In the genomic region with DNA sequence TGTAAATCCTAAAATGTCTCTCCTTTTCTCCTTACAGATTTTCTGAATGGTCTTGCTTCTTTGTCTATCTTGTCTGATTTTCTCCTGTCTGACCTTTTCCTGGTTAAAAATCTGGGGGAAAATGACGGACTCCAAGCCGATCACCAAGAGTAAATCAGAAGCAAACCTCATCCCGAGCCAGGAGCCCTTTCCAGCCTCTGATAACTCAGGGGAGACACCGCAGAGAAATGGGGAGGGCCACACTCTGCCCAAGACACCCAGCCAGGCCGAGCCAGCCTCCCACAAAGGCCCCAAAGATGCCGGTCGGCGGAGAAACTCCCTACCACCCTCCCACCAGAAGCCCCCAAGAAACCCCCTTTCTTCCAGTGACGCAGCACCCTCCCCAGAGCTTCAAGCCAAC, we compare ENCODE assay signal across 28 cellular contexts.
"Had no signal": no experiment of that assay in that cellular context is flagged by ENCODE, and none has a peak within 500 bp of the region (broad histone marks: within the 10 kb centered on the region; RNA-seq: fewer than 3 reads in every experiment).

No MANE protein-coding gene starts in this region.

- H3K9me3 Mint-ChIP-seq: activated naive CD4-positive, alpha-beta T cell treated with anti-CD3 and anti-CD28 coated beads, Interleukin-2, amount 10 ng/mL, durations not matched to agents 7 days and 5 days; activated naive CD8-positive, alpha-beta T cell treated with anti-CD3 and anti-CD28 coated beads, Interleukin-2, amount 10 ng/mL, durations not matched to agents 7 days and 5 days had no signal

- H3K27ac Mint-ChIP-seq: activated CD4-positive, alpha-beta T cell treated with anti-CD3 and anti-CD28 coated beads for 36 hours; activated naive CD4-positive, alpha-beta T cell treated with anti-CD3 and anti-CD28 coated beads, Interleukin-2, amount 10 ng/mL, durations not matched to agents 7 days and 5 days; activated naive CD8-positive, alpha-beta T cell treated with anti-CD3 and anti-CD28 coated beads, Interleukin-2, amount 10 ng/mL, durations not matched to agents 7 days and 5 days; activated T-helper 1 cell treated with anti-CD3 and anti-CD28 coated beads, Interleukin-12 subunit alpha, Interleukin-12 subunit beta, Interleukin-2, Interleukin-4 antibody, amounts not matched to agents 30 ng/mL and 10 ng/mL and 1 ng/mL, durations not matched to agents 14 hours and 24 hours and 36 hours; memory B cell; naive thymus-derived CD4-positive, alpha-beta T cell; stimulated activated naive CD8-positive, alpha-beta T cell treated with anti-CD3 and anti-CD28 coated beads, Interleukin-15, Interleukin-2, amounts not matched to agents 100 ng/mL and 50 ng/mL, for 24 hours; T-helper 2 cell treated with Interferon-gamma antibody and Interleukin-4, amounts not matched to agents 5 μg/mL and 100 μg/mL, for 36 hours had no signal

- H3K4me3 ChIP-seq: esophagus squamous epithelium, hepatocyte, ovary, prostate gland, skin epidermis, thyroid gland had no signal

- H3K36me3 Mint-ChIP-seq: activated naive CD4-positive, alpha-beta T cell treated with anti-CD3 and anti-CD28 coated beads, Interleukin-2, amount 10 ng/mL, durations not matched to agents 7 days and 5 days; activated naive CD8-positive, alpha-beta T cell treated with anti-CD3 and anti-CD28 coated beads, Interleukin-2, amount 10 ng/mL, durations not matched to agents 7 days and 5 days had no signal

- DNase-seq: activated CD4-positive, alpha-beta T cell treated with anti-CD3 and anti-CD28 coated beads for 36 hours; activated CD4-positive, alpha-beta T cell treated with anti-CD3 and anti-CD28 coated beads, Interleukin-2, amount 50 U/mL, for 4 hours; activated CD4-positive, CD25-positive, alpha-beta regulatory T cell; activated CD8-positive, alpha-beta memory T cell treated with anti-CD3 and anti-CD28 coated beads for 24 hours; activated gamma-delta T cell; activated naive CD4-positive, alpha-beta T cell treated with anti-CD3 and anti-CD28 coated beads, Interleukin-2, amount 10 ng/mL, durations not matched to agents 7 days and 5 days; activated naive CD8-positive, alpha-beta T cell treated with anti-CD3 and anti-CD28 coated beads, Interleukin-2, amount 10 ng/mL, durations not matched to agents 7 days and 5 days; dermis blood vessel endothelial cell; effector CD4-positive, alpha-beta T cell; esophagus squamous epithelium; foreskin melanocyte; islet precursor cell; midbrain; naive thymus-derived CD4-positive, alpha-beta T cell; ovary; stimulated activated CD4-positive, alpha-beta T cell treated with anti-CD3 and anti-CD28 coated beads, Interleukin-12 subunit alpha, Interleukin-12 subunit beta, amount 100 ng/mL, for 4 hours; stimulated activated CD4-positive, alpha-beta T cell treated with anti-CD3 and anti-CD28 coated beads, Interleukin-4, amount 100 ng/mL, for 1 hour; substantia nigra; T-helper 1 cell; thyroid gland had no signal

- H3K4me1 ChIP-seq: prostate gland had no signal

- H3K27ac ChIP-seq: epithelial cell of prostate, hepatocyte, ovary, prostate gland, skin epidermis had no signal

- H3K4me3 Mint-ChIP-seq: activated CD4-positive, alpha-beta T cell treated with anti-CD3 and anti-CD28 coated beads for 36 hours; activated naive CD4-positive, alpha-beta T cell treated with anti-CD3 and anti-CD28 coated beads, Interleukin-2, amount 10 ng/mL, durations not matched to agents 7 days and 5 days; activated naive CD8-positive, alpha-beta T cell treated with anti-CD3 and anti-CD28 coated beads, Interleukin-2, amount 10 ng/mL, durations not matched to agents 7 days and 5 days; activated T-helper 1 cell treated with anti-CD3 and anti-CD28 coated beads, Interleukin-12 subunit alpha, Interleukin-12 subunit beta, Interleukin-2, Interleukin-4 antibody, amounts not matched to agents 30 ng/mL and 10 ng/mL and 1 ng/mL, durations not matched to agents 14 hours and 24 hours and 36 hours; memory B cell; naive thymus-derived CD4-positive, alpha-beta T cell; stimulated activated naive CD8-positive, alpha-beta T cell treated with anti-CD3 and anti-CD28 coated beads, Interleukin-15, Interleukin-2, amounts not matched to agents 100 ng/mL and 50 ng/mL, for 24 hours; T-helper 2 cell treated with Interferon-gamma antibody and Interleukin-4, amounts not matched to agents 5 μg/mL and 100 μg/mL, for 36 hours had no signal

- H3K36me3 ChIP-seq: esophagus squamous epithelium, ovary, prostate gland had no signal

- H3K27me3 ChIP-seq: esophagus squamous epithelium, hepatocyte, ovary, thyroid gland had no signal

- H3K27me3 Mint-ChIP-seq: activated CD4-positive, alpha-beta T cell treated with anti-CD3 and anti-CD28 coated beads for 36 hours; stimulated activated naive CD8-positive, alpha-beta T cell treated with anti-CD3 and anti-CD28 coated beads, Interleukin-15, Interleukin-2, amounts not matched to agents 100 ng/mL and 50 ng/mL, for 24 hours had no signal

- ATAC-seq: activated CD4-positive, alpha-beta T cell treated with anti-CD3 and anti-CD28 coated beads for 36 hours; naive thymus-derived CD4-positive, alpha-beta T cell had no signal

- H3K9me3 ChIP-seq: esophagus squamous epithelium, ovary, prostate gland, thyroid gland had no signal
